ENCODE assay signal across 9 cellular contexts in genomic region chr1:89553195-89553584, GRCh38. TPM values are rescaled to one million over a fixed set of nuclear protein-coding genes. Genes with fewer than 3 reads are reported as not detected.
DNase-seq lines count a peak whose midpoint lies in the region; ATAC-seq, FAIRE-seq and TF ChIP-seq lines count a peak whose summit lies in the region.
"Had no signal": no experiment of that assay in that cellular context is flagged by ENCODE, and none has a peak within 500 bp of the region (broad histone marks: within the 10 kb centered on the region; RNA-seq: fewer than 3 reads in every experiment).

No MANE protein-coding gene starts in this region.

- TF ChIP-seq EP300 in stomach (IDR thresholded peaks at IDR 0.05) = no peak

- no peak for DNase-seq in activated T-cell treated with anti-CD3 and anti-CD28 coated beads, Interleukin-2, amount 50 U/mL, for 72 hours
- DNase-seq in activated T-cell treated with anti-CD3 and anti-CD28 coated beads for 4 hours = no peak
- DNase-seq in NCI-H2081 (lab: John Stamatoyannopoulos, UW) = peak; percentile 60 to 89
- DNase-seq in bronchial epithelial cell (ENCODE audit: low read depth) = peak; percentile 33
- DNase-seq in stomach = no peak
- DNase-seq in vagina (ENCODE audit: extremely low spot score in 2 of 2) = no peak
- DNase-seq: stimulated activated CD4-positive, alpha-beta T cell treated with anti-CD3 and anti-CD28 coated beads, Interleukin-1b, Interleukin-23, amount 100 ng/mL, for 48 hours had no signal

- H3K4me1 ChIP-seq in stomach (peaks cover 4 to 79% (median 15%) of the 10 kb centered on the region in 4 donors), vagina (peaks cover 25% of the 10 kb centered on the region)

- no peak for ATAC-seq in activated T-cell treated with anti-CD3 and anti-CD28 coated beads, Interleukin-2, amount 50 U/mL, for 72 hours (replicated peaks in 1 of 2)
- ATAC-seq in HG03139 (IDR thresholded peaks at IDR 0.05; ENCODE audit: unreplicated experiment) (no peak), GM21515 (IDR thresholded peaks at IDR 0.05; ENCODE audit: unreplicated experiment) (no peak)

- H3K36me3 ChIP-seq in bronchial epithelial cell (ENCODE audit: control insufficient read depth, insufficient read depth, low read length) = peaks cover 1% of the 10 kb centered on the region
- no peaks in the 10 kb centered on the region for H3K36me3 ChIP-seq in stomach
- no peaks in the 10 kb centered on the region for H3K36me3 ChIP-seq in vagina

- FAIRE-seq in bronchial epithelial cell (lab: Jason Lieb, UNC) = no peak

- H3K9me3 ChIP-seq in stomach (no peaks in the 10 kb centered on the region), vagina (no peaks in the 10 kb centered on the region)

- H3K9me3 Mint-ChIP-seq in activated T-cell treated with anti-CD3 and anti-CD28 coated beads, Interleukin-2, amount 50 U/mL, for 72 hours = peaks cover 2 to 3% of the 10 kb centered on the region in 2 donors

- peaks cover 23 to 53% of the 10 kb centered on the region in 2 donors for H3K36me3 Mint-ChIP-seq in activated T-cell treated with anti-CD3 and anti-CD28 coated beads, Interleukin-2, amount 50 U/mL, for 72 hours (ENCODE audit: insufficient read depth in 2 of 2)

- 36 to 63% (median 50%) methylated on average over 1 of the region's 1 CpG for WGBS in stomach, 5 donors

- no peaks in the 10 kb centered on the region for H3K27me3 Mint-ChIP-seq in activated T-cell treated with anti-CD3 and anti-CD28 coated beads, Interleukin-2, amount 50 U/mL, for 72 hours (ENCODE audit: low read depth)

- H3K27me3 ChIP-seq in bronchial epithelial cell (ENCODE audit: control insufficient read depth, insufficient read depth, low read length) (no peaks in the 10 kb centered on the region), stomach (no peaks in the 10 kb centered on the region), vagina (no peaks in the 10 kb centered on the region)

- TF ChIP-seq CTCF in bronchial epithelial cell (IDR thresholded peaks at IDR 0.05; ENCODE audit: insufficient read depth, low read length, severe bottlenecking) = no peak
- no peak for TF ChIP-seq CTCF in stomach (IDR thresholded peaks at IDR 0.05)
- no peak for TF ChIP-seq CTCF in vagina (IDR thresholded peaks at IDR 0.05)

- H3K27ac Mint-ChIP-seq in activated T-cell treated with anti-CD3 and anti-CD28 coated beads, Interleukin-2, amount 50 U/mL, for 72 hours = peak overlapping the region; percentile 84

- peaks cover 89% of the 10 kb centered on the region for H3K4me1 Mint-ChIP-seq in activated T-cell treated with anti-CD3 and anti-CD28 coated beads, Interleukin-2, amount 50 U/mL, for 72 hours (ENCODE audit: low read depth)

- intact Hi-C loops in stomach (cut with DNase I; ENCODE audit: low total_unique reads) (no loop called here), vagina (cut with DNase I) (no loop called here)

- no peak for TF ChIP-seq POLR2A in stomach (IDR thresholded peaks at IDR 0.05)
- no peak for TF ChIP-seq POLR2A in vagina (IDR thresholded peaks at IDR 0.05)

- H3K4me3 Mint-ChIP-seq in activated T-cell treated with anti-CD3 and anti-CD28 coated beads, Interleukin-2, amount 50 U/mL, for 72 hours = peak overlapping the region; percentile 8 to 40

- no peak overlapping the region for H3K4me3 ChIP-seq in bronchial epithelial cell (ENCODE audit: low read depth, low read length)
- no peak overlapping the region for H3K4me3 ChIP-seq in stomach
- no peak overlapping the region for H3K4me3 ChIP-seq in vagina

- peak overlapping the region in 4 of 5 donors; percentile 44 to 80 (median 68) for H3K27ac ChIP-seq in stomach
- H3K27ac ChIP-seq in vagina = no peak overlapping the region

RNA-seq across cellular contexts. Expression of gene LRRC8B, which starts 28.6 kb away (rescaled TPM):
- total RNA-seq in activated T-cell treated with anti-CD3 and anti-CD28 coated beads, Interleukin-2, amount 50 U/mL, for 72 hours = 10 to 100 TPM; 33.8 to 38.9 TPM
- 7.6 and 17.5 TPM in 2 replicates for total RNA-seq in bronchial epithelial cell
- 10 to 100 TPM in 4 of 5 donors, 1 to 10 TPM in 1; 1.2 to 27.4 (median 15.2) TPM for total RNA-seq in stomach
- 1 to 10 TPM; 1.4 to 1.8 (median 1.6) TPM for polyA plus RNA-seq in stomach
- total RNA-seq in vagina = 9.8 TPM

Comparison
In these comparisons a context has a peak if more than half of its experiments do, and no peak if none do; other contexts are left out.
1. DNase-seq: peak in NCI-H2081 (2 of 2) and bronchial epithelial cell (single experiment); none in activated T-cell treated with anti-CD3 and anti-CD28 coated beads, Interleukin-2, amount 50 U/mL, for 72 hours (0 of 2), activated T-cell treated with anti-CD3 and anti-CD28 coated beads for 4 hours (single experiment), stomach (single experiment) and vagina (0 of 2).